ENCODE assay signal across 8 cellular contexts in the genomic region with DNA sequence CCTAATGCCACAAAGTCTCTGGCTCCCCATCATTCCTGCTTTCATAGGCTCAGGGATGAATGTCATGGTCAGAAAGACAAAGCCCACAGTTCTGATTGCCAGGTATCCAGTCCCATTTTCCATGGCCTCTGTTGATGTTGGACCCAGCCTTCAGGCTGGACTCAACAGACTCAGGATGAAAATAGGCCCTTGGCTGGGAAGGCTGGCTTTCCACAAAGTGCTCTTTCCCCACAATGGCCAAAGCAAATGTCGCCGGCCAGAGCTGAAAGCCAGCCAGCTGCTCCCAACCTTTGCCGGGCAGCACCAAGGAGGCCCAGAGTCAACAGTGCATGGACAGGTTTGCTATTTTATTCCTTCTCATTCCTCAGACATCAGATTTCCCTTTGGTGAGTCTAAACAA.
"Had no signal": no experiment of that assay in that cellular context is flagged by ENCODE, and none has a peak within 500 bp of the region (broad histone marks: within the 10 kb centered on the region; RNA-seq: fewer than 3 reads in every experiment).

No MANE protein-coding gene starts in this region.

- H2AFZ ChIP-seq: GM23248 had no signal

- ATAC-seq: HCT116, K562 had no signal

- H3K9ac ChIP-seq: GM23248 had no signal

- H3K9me3 ChIP-seq: HAP-1 had no signal

- H3K27ac Mint-ChIP-seq: HFFc6 had no signal

- H3K4me3 Mint-ChIP-seq: HFFc6 had no signal

- H3K27ac ChIP-seq: GM23248 had no signal

- DNase-seq: GM23248, GOT3, H7, HFFc6, IMR-90 had no signal

- H3K36me3 ChIP-seq: HAP-1 had no signal

- H3K4me3 ChIP-seq: GM23248, HAP-1, K562 had no signal

- H3K9me3 Mint-ChIP-seq: HFFc6 had no signal

- H3K4me1 ChIP-seq: HAP-1 had no signal
